Comparison of ENCODE assay signal across 13 cellular contexts in the genomic region with DNA sequence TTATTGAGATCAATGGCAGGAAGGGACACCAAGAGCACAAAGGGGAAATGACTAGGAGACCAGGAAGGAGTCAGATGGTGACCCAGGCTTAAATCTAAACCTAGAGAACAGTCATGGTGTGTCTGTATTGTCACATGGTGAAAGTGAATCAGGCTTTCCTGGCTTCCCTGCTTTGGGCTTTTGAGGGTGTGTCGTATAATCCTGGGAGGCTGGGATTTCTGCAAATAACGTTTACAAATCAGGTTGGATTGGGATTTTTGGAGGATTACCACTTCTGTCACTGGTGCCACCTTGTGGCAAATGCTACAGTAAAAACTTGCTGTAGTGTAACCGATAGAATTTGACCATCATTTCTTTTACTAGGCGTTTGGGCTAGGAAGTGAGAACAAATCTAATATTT.
DNase-seq lines count a peak whose midpoint lies in the region; ATAC-seq, FAIRE-seq and TF ChIP-seq lines count a peak whose summit lies in the region.
"Had no signal": no experiment of that assay in that cellular context is flagged by ENCODE, and none has a peak within 500 bp of the region (broad histone marks: within the 10 kb centered on the region; RNA-seq: fewer than 3 reads in every experiment).

No MANE protein-coding gene starts in this region.

- H3K27me3 Mint-ChIP-seq in HFFc6 (ENCODE audit: insufficient read depth) = no peaks in the 10 kb centered on the region
- H3K27me3 Mint-ChIP-seq: B cell had no signal

- POLR2A ChIA-PET in GM12878 (lab: Charles Lee) = no interaction called here

- peak; percentile 13; the same call in 1 of the 2 replicates for TF ChIP-seq CTCF in HFFc6 (IDR thresholded peaks at IDR 0.05)
- peak in 2 of 3 experiments; percentile 15 to 37; a peak in 1 of 6 replicates for TF ChIP-seq CTCF in GM12878 (IDR thresholded peaks at IDR 0.05 in 2 of 3, conservative IDR thresholded peaks at IDR 0.05 in 1 of 3; ENCODE audit: control insufficient read depth in 2 of 3, extremely low read depth in 1 of 3, insufficient read depth in 1 of 3, low read depth in 3 of 3, low read length in 3 of 3)
- no peak for TF ChIP-seq CTCF in colonic mucosa (IDR thresholded peaks at IDR 0.05)

- no peak for TF ChIP-seq EP300 in GM12878 (IDR thresholded peaks at IDR 0.05; ENCODE audit: borderline replicate concordance in 1 of 2, control insufficient read depth in 1 of 2, low read depth in 2 of 2, low read length in 2 of 2)

- H3K4me1 ChIP-seq in GM12878 (ENCODE audit: control insufficient read depth, insufficient read depth, low read length) = no peaks in the 10 kb centered on the region
- H3K4me1 ChIP-seq in colonic mucosa = no peaks in the 10 kb centered on the region

- H3K36me3 Mint-ChIP-seq in HFFc6 (ENCODE audit: low read depth) = no peaks in the 10 kb centered on the region
- H3K36me3 Mint-ChIP-seq: mesothelial cell of epicardium had no signal

- CTCF ChIA-PET in GM12878 (lab: Yijun Ruan, JAX) = no interaction called here

- no TSS peak for BruUV-seq in GM12878 (replicated peaks; lab: Mats Ljungman, UMichigan)

- H3K4me1 Mint-ChIP-seq in HFFc6 (ENCODE audit: low read depth) = no peaks in the 10 kb centered on the region
- H3K4me1 Mint-ChIP-seq: B cell had no signal

- H3K9me3 ChIP-seq in GM12878 (replicated peaks; ENCODE audit: control insufficient read depth, insufficient read depth, low read length) (no peaks in the 10 kb centered on the region), colonic mucosa (no peaks in the 10 kb centered on the region)

- peak; percentile 19; the same call in 1 of the 2 replicates for TF ChIP-seq RAD21 in GM12878 (IDR thresholded peaks at IDR 0.05; ENCODE audit: insufficient read depth, low read depth, low read length)

- RAD21 ChIA-PET in GM12878 (lab: Charles Lee; ENCODE audit: unreplicated experiment) = no interaction called here

- H3K4me3 ChIP-seq in GM12878 = no peak overlapping the region
- no peak overlapping the region for H3K4me3 ChIP-seq in colonic mucosa

- H3K27me3 ChIP-seq in GM12878 (replicated peaks in 1 of 2; ENCODE audit: control insufficient read depth in 2 of 2, insufficient read depth in 2 of 2, low read length in 1 of 2) = no peaks in the 10 kb centered on the region
- H3K27me3 ChIP-seq in colonic mucosa = no peaks in the 10 kb centered on the region

- H3K4me2 ChIP-seq in GM12878 (ENCODE audit: control insufficient read depth, insufficient read depth) = no peak overlapping the region

- FAIRE-seq in GM12878 (lab: Jason Lieb, UNC) = no peak

- H3K27ac Mint-ChIP-seq in HFFc6 = no peak overlapping the region
- H3K27ac Mint-ChIP-seq: activated T-helper 1 cell treated with anti-CD3 and anti-CD28 coated beads, Interleukin-12 subunit alpha, Interleukin-12 subunit beta, Interleukin-2, Interleukin-4 antibody, amounts not matched to agents 30 ng/mL and 10 ng/mL and 1 ng/mL, durations not matched to agents 14 hours and 24 hours and 36 hours; B cell; mesothelial cell of epicardium had no signal

- H3K4me3 Mint-ChIP-seq in HFFc6 = no peak overlapping the region
- H3K4me3 Mint-ChIP-seq: activated T-helper 1 cell treated with anti-CD3 and anti-CD28 coated beads, Interleukin-12 subunit alpha, Interleukin-12 subunit beta, Interleukin-2, Interleukin-4 antibody, amounts not matched to agents 30 ng/mL and 10 ng/mL and 1 ng/mL, durations not matched to agents 14 hours and 24 hours and 36 hours; B cell; mesothelial cell of epicardium had no signal

- DNase-seq in A172 (ENCODE audit: low spot score) = peak; percentile 45
- DNase-seq in HFFc6 = no peak
- DNase-seq in GM12878 (ENCODE audit: low read depth, low spot score) = no peak
- peak; percentile 58 for DNase-seq in islet precursor cell
- no peak for DNase-seq in NCI-H2081 (lab: John Stamatoyannopoulos, UW)
- DNase-seq in colonic mucosa = no peak
- no peak for DNase-seq in activated naive CD4-positive, alpha-beta T cell (lab: John Stamatoyannopoulos, UW)
- DNase-seq: effector CD8-positive, alpha-beta T cell; stimulated activated naive CD4-positive, alpha-beta T cell had no signal

- no peaks in the 10 kb centered on the region for H3K79me2 ChIP-seq in GM12878 (ENCODE audit: control insufficient read depth, insufficient read depth, low read length)

- intact Hi-C loops in GM12878 (cut with micrococcal nuclease; ENCODE audit: unreplicated experiment) = loop anchor here (1.0 kb wide), 1 partner anchor 227 kb away; no protein-coding TSS in a partner anchor
- intact Hi-C loops in colonic mucosa (cut with DNase I) = loop anchor here (2.0 kb wide), 1 partner anchor 155 kb away; no protein-coding TSS in a partner anchor

- H3K9me3 Mint-ChIP-seq in HFFc6 = peaks cover 48% of the 10 kb centered on the region
- H3K9me3 Mint-ChIP-seq: activated T-helper 1 cell treated with anti-CD3 and anti-CD28 coated beads, Interleukin-12 subunit alpha, Interleukin-12 subunit beta, Interleukin-2, Interleukin-4 antibody, amounts not matched to agents 30 ng/mL and 10 ng/mL and 1 ng/mL, durations not matched to agents 14 hours and 24 hours and 36 hours; mesothelial cell of epicardium had no signal

- no peaks in the 10 kb centered on the region for H4K20me1 ChIP-seq in GM12878 (ENCODE audit: control insufficient read depth, insufficient read depth)

- WGBS in GM12878 (ENCODE audit: insufficient coverage, insufficient replicate concordance, low lambda C conversion rate, missing lambda C conversion rate) = 23% methylated on average over 4 of the region's 4 CpGs

- SMC1A ChIA-PET in GM12878 (lab: Charles Lee; ENCODE audit: uncharacterized antibody, unreplicated experiment) = interaction anchor here (1.0 kb wide), 1 partner anchor 13 kb away, joined by 3 read pairs; no protein-coding TSS in a partner anchor

- in situ Hi-C loops in GM12878 (cut with MboI) = no loop called here

- no peaks in the 10 kb centered on the region for H3K36me3 ChIP-seq in GM12878 (ENCODE audit: control insufficient read depth in 2 of 2, insufficient read depth in 2 of 2, low read length in 1 of 2)
- no peaks in the 10 kb centered on the region for H3K36me3 ChIP-seq in colonic mucosa

- ATAC-seq in GM12878 (no peak), GM21737 (IDR thresholded peaks at IDR 0.05; ENCODE audit: unreplicated experiment) (no peak)

- no peak overlapping the region for H3K27ac ChIP-seq in GM12878 (ENCODE audit: control insufficient read depth, insufficient read depth)
- no peak overlapping the region for H3K27ac ChIP-seq in colonic mucosa

- no peak overlapping the region for H2AFZ ChIP-seq in GM12878 (ENCODE audit: control insufficient read depth, low read depth, low read length)

- H3K9ac ChIP-seq in GM12878 (ENCODE audit: control insufficient read depth, insufficient read depth, low read length) (no peak overlapping the region), colonic mucosa (ENCODE audit: low read depth in 2 of 2, low read length in 2 of 2) (no peak overlapping the region)

- TF ChIP-seq POLR2A in GM12878 (IDR thresholded peaks at IDR 0.05; ENCODE audit: low read depth, low read length) = no peak

TF ChIP-seq in GM12878, 131 proteins besides CTCF, POLR2A, EP300 and RAD21:
- TF ChIP-seq SUZ12 (IDR thresholded peaks at IDR 0.05; ENCODE audit: unreplicated experiment) = no peak
- TF ChIP-seq ZNF274 (IDR thresholded peaks at IDR 0.05; ENCODE audit: insufficient read depth, insufficient read length) = no peak
- peak; percentile 21; the same call in 1 of the 2 replicates for TF ChIP-seq SMC3 (IDR thresholded peaks at IDR 0.05; ENCODE audit: borderline replicate concordance, low read length)
- TF ChIP-seq, protein P1, sequence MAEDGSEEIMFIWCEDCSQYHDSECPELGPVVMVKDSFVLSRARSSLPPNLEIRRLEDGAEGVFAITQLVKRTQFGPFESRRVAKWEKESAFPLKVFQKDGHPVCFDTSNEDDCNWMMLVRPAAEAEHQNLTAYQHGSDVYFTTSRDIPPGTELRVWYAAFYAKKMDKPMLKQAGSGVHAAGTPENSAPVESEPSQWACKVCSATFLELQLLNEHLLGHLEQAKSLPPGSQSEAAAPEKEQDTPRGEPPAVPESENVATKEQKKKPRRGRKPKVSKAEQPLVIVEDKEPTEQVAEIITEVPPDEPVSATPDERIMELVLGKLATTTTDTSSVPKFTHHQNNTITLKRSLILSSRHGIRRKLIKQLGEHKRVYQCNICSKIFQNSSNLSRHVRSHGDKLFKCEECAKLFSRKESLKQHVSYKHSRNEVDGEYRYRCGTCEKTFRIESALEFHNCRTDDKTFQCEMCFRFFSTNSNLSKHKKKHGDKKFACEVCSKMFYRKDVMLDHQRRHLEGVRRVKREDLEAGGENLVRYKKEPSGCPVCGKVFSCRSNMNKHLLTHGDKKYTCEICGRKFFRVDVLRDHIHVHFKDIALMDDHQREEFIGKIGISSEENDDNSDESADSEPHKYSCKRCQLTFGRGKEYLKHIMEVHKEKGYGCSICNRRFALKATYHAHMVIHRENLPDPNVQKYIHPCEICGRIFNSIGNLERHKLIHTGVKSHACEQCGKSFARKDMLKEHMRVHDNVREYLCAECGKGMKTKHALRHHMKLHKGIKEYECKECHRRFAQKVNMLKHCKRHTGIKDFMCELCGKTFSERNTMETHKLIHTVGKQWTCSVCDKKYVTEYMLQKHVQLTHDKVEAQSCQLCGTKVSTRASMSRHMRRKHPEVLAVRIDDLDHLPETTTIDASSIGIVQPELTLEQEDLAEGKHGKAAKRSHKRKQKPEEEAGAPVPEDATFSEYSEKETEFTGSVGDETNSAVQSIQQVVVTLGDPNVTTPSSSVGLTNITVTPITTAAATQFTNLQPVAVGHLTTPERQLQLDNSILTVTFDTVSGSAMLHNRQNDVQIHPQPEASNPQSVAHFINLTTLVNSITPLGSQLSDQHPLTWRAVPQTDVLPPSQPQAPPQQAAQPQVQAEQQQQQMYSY (CRISPR knock-in tag; IDR thresholded peaks at IDR 0.05) = no peak
- TF ChIP-seq RAD51 (IDR thresholded peaks at IDR 0.05) = no peak
- TF ChIP-seq EZH2 (IDR thresholded peaks at IDR 0.05; ENCODE audit: borderline replicate concordance, control insufficient read depth, low read depth, low read length) = no peak
- no peak for TF ChIP-seq KAT2A (conservative IDR thresholded peaks at IDR 0.05; ENCODE audit: control insufficient read depth, low read depth, low read length)

Comparison
In these comparisons a context has a peak if more than half of its experiments do, and no peak if none do; other contexts are left out.
1. DNase-seq: peak in A172 (single experiment) and islet precursor cell (single experiment); none in HFFc6 (single experiment), GM12878 (single experiment), NCI-H2081 (0 of 2), colonic mucosa (single experiment) and activated naive CD4-positive, alpha-beta T cell (0 of 4).